In the genomic region with DNA sequence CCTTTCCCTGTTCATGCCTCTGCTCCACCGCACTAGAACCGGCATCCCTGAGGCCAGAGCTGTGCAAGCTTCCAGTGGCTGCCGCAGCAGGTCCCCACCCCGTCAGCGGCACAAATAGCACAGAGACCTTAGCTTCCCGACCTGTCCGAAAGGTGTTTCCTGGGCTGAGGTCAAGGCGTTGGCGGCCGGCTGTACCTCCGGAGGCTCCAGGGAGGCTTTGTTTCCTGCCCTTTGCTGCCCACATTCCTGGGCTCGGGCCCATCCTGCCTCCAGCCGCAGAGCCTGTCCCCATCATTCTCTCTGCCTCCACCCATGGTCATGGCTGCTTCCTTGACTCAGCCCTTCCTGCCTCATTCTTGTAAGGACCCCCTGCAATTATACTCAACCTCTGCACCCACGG, we compare ENCODE assay signal across 1 cellular context.
TF ChIP-seq lines count a peak whose summit lies in the region.

No MANE protein-coding gene starts in this region.

TF ChIP-seq in WTC11, 78 proteins besides CTCF, POLR2A, EP300 and RAD21 (continued from another document):
- TF ChIP-seq, protein P1, sequence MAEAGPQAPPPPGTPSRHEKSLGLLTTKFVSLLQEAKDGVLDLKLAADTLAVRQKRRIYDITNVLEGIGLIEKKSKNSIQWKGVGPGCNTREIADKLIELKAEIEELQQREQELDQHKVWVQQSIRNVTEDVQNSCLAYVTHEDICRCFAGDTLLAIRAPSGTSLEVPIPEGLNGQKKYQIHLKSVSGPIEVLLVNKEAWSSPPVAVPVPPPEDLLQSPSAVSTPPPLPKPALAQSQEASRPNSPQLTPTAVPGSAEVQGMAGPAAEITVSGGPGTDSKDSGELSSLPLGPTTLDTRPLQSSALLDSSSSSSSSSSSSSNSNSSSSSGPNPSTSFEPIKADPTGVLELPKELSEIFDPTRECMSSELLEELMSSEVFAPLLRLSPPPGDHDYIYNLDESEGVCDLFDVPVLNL (CRISPR knock-in tag; IDR thresholded peaks at IDR 0.05; ENCODE audit: borderline replicate concordance, low read depth), result no peak
- TF ChIP-seq, protein P2, sequence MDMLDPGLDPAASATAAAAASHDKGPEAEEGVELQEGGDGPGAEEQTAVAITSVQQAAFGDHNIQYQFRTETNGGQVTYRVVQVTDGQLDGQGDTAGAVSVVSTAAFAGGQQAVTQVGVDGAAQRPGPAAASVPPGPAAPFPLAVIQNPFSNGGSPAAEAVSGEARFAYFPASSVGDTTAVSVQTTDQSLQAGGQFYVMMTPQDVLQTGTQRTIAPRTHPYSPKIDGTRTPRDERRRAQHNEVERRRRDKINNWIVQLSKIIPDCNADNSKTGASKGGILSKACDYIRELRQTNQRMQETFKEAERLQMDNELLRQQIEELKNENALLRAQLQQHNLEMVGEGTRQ (CRISPR knock-in tag; IDR thresholded peaks at IDR 0.05), result no peak
- TF ChIP-seq, protein P3, sequence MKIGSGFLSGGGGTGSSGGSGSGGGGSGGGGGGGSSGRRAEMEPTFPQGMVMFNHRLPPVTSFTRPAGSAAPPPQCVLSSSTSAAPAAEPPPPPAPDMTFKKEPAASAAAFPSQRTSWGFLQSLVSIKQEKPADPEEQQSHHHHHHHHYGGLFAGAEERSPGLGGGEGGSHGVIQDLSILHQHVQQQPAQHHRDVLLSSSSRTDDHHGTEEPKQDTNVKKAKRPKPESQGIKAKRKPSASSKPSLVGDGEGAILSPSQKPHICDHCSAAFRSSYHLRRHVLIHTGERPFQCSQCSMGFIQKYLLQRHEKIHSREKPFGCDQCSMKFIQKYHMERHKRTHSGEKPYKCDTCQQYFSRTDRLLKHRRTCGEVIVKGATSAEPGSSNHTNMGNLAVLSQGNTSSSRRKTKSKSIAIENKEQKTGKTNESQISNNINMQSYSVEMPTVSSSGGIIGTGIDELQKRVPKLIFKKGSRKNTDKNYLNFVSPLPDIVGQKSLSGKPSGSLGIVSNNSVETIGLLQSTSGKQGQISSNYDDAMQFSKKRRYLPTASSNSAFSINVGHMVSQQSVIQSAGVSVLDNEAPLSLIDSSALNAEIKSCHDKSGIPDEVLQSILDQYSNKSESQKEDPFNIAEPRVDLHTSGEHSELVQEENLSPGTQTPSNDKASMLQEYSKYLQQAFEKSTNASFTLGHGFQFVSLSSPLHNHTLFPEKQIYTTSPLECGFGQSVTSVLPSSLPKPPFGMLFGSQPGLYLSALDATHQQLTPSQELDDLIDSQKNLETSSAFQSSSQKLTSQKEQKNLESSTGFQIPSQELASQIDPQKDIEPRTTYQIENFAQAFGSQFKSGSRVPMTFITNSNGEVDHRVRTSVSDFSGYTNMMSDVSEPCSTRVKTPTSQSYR (CRISPR knock-in tag; IDR thresholded peaks at IDR 0.05), result no peak
